8 cellular contexts compared by ENCODE assay signal in genomic region chr16:10552998-10553491, GRCh38. TPM values are rescaled to one million over a fixed set of nuclear protein-coding genes. Genes with fewer than 3 reads are reported as not detected.
DNase-seq lines count a peak whose midpoint lies in the region; ATAC-seq, FAIRE-seq and TF ChIP-seq lines count a peak whose summit lies in the region.

No MANE protein-coding gene starts in this region.

- no peaks in the 10 kb centered on the region for H3K27me3 Mint-ChIP-seq in mesothelial cell of epicardium (ENCODE audit: low read depth)

- POLR2A ChIA-PET in A549 (lab: Yijun Ruan, JAX), result no interaction called here

- no peak for TF ChIP-seq CTCF in A549 (IDR thresholded peaks at IDR 0.05)
- no peak for TF ChIP-seq CTCF in cardiac muscle cell (IDR thresholded peaks at IDR 0.05; ENCODE audit: low read depth, low read length)
- no peak for TF ChIP-seq CTCF in mesothelial cell of epicardium (IDR thresholded peaks at IDR 0.05; ENCODE audit: unreplicated experiment)

- peak; percentile 97 to 100 for ATAC-seq in A549
- ATAC-seq in GM19395 (IDR thresholded peaks at IDR 0.05; ENCODE audit: unreplicated experiment), result peak; percentile 97
- peak; percentile 94 for ATAC-seq in HG03521 (IDR thresholded peaks at IDR 0.05; ENCODE audit: unreplicated experiment)

- no peak overlapping the region for H3K4me3 Mint-ChIP-seq in mesothelial cell of epicardium

- H3K4me1 ChIP-seq in A549, result no peaks in the 10 kb centered on the region
- H3K4me1 ChIP-seq in cardiac muscle cell (ENCODE audit: low read depth), result peaks cover 7% of the 10 kb centered on the region

- peak; percentile 60 to 72 for DNase-seq in A549 (ENCODE audit: low read depth in 1 of 2, low spot score in 1 of 2)
- peak; percentile 78 for DNase-seq in activated CD8-positive, alpha-beta memory T cell treated with anti-CD3 and anti-CD28 coated beads for 24 hours
- peak in 1 of 2 donors; percentile 26 for DNase-seq in cardiac muscle cell (ENCODE audit: low read depth in 1 of 2, low spot score in 1 of 2)
- peak in 2 of 3 donors; percentile 24 to 28 for DNase-seq in stimulated activated CD4-positive, alpha-beta T cell treated with anti-CD3 and anti-CD28 coated beads, TNF-alpha, amount 100 ng/mL, for 1 hour (ENCODE audit: low read depth in 3 of 3, low spot score in 1 of 3)
- no peak for DNase-seq in mesothelial cell of epicardium (ENCODE audit: low spot score in 2 of 2, unreplicated experiment in 2 of 2)
- no peak for DNase-seq in H4 (ENCODE audit: low spot score)

- no peaks in the 10 kb centered on the region for H3K36me3 ChIP-seq in cardiac muscle cell

- peaks cover 31% of the 10 kb centered on the region for H3K36me3 Mint-ChIP-seq in mesothelial cell of epicardium

- TF ChIP-seq RAD21 in A549 (conservative IDR thresholded peaks at IDR 0.05 in 1 of 2, IDR thresholded peaks at IDR 0.05 in 1 of 2), result no peak

- peaks cover 22% of the 10 kb centered on the region for H3K9me3 Mint-ChIP-seq in mesothelial cell of epicardium

- TF ChIP-seq POLR2A in A549 (IDR thresholded peaks at IDR 0.05; ENCODE audit: low read length), result no peak

- peaks cover 9% of the 10 kb centered on the region for H3K9me3 ChIP-seq in A549
- H3K9me3 ChIP-seq in cardiac muscle cell (ENCODE audit: low read depth), result no peaks in the 10 kb centered on the region

- CTCF ChIA-PET in A549 (lab: Yijun Ruan, JAX), result interaction anchor here (0.5 to 1.6 kb wide), 3 partner anchors 27 to 306 kb away, joined by 3 to 7 read pairs (median 4); partner anchors contain the start of gene EMP2

- no peak for FAIRE-seq in A549 (lab: Jason Lieb, UNC)

- no peaks in the 10 kb centered on the region for H3K4me1 Mint-ChIP-seq in mesothelial cell of epicardium

- 72% methylated on average over 19 of the region's 19 CpGs for WGBS in A549 (ENCODE audit: missing lambda C conversion rate)

- no peak overlapping the region for H3K27ac Mint-ChIP-seq in mesothelial cell of epicardium

- H3K4me2 ChIP-seq in A549, result peak overlapping the region; percentile 68

- peak overlapping the region; percentile 38 for H3K4me3 ChIP-seq in A549
- no peak overlapping the region for H3K4me3 ChIP-seq in cardiac muscle cell

- H3K27ac ChIP-seq in A549 (peak overlapping the region; percentile 47 to 52; a peak in 4 of 6 replicates), cardiac muscle cell (peak overlapping the region; percentile 48)

- H3K27me3 ChIP-seq in cardiac muscle cell, result no peaks in the 10 kb centered on the region

- no peak for TF ChIP-seq EP300 in A549 (IDR thresholded peaks at IDR 0.05)

TF ChIP-seq in A549, 52 proteins besides CTCF, POLR2A, EP300 and RAD21:
- TF ChIP-seq POLR2AphosphoS2 (conservative IDR thresholded peaks at IDR 0.05; ENCODE audit: low read length) (no peak), EHF (CRISPR knock-in tag; IDR thresholded peaks at IDR 0.05) (no peak), CBX2 (IDR thresholded peaks at IDR 0.05; ENCODE audit: borderline replicate concordance, low read depth) (no peak), KDM1A (IDR thresholded peaks at IDR 0.05; ENCODE audit: low read depth) (no peak), REST (IDR thresholded peaks at IDR 0.05) (no peak), HEYL (CRISPR knock-in tag; IDR thresholded peaks at IDR 0.05) (no peak), ESRRA (IDR thresholded peaks at IDR 0.05; ENCODE audit: borderline replicate concordance, low read length) (no peak), FOSB (CRISPR knock-in tag; IDR thresholded peaks at IDR 0.05) (no peak), GATA3 (IDR thresholded peaks at IDR 0.05; ENCODE audit: borderline replicate concordance) (no peak), HOXB13 (CRISPR knock-in tag; IDR thresholded peaks at IDR 0.05; ENCODE audit: low read depth) (no peak), CBX8 (IDR thresholded peaks at IDR 0.05) (no peak), HOXA7 (CRISPR knock-in tag; IDR thresholded peaks at IDR 0.05) (no peak), JUN (IDR thresholded peaks at IDR 0.05) (no peak)

RNA-seq across cellular contexts. Expression of gene EMP2, which starts 27.4 kb away (rescaled TPM):
- polyA plus RNA-seq in A549 (2011; rRNA removed) (21.4 and 26.5 TPM in 2 replicates), A549 (2017; fragmentation: RNase III; extraction: RNeasy Plus Mini Kit Qiagen cat#74134 plus additional on column Dnase treatment) (13.4 to 14.7 TPM (median 14.2 TPM) in 3 replicates), cardiac muscle cell (146 and 151 TPM in 2 replicates)
- polyA plus RNA-seq in A549 (2012; cell fraction: cytosol; rRNA removed), result 11.8 and 18.6 TPM in 2 replicates
- polyA plus RNA-seq in A549 (2012; cell fraction: nucleus; rRNA removed), result 8.6 and 9.6 TPM in 2 replicates
- 45.9 and 48.2 TPM in 2 replicates for polyA minus RNA-seq in A549 (2011; rRNA and poly(A)+ RNA removed)
- total RNA-seq in cardiac muscle cell (40.9 and 47.5 TPM in 2 replicates), mesothelial cell of epicardium (50.7 to 53.8 TPM (median 51.0 TPM) in 3 replicates)
- 9.7 and 9.9 TPM in 2 replicates for total RNA-seq in H4 (2014; rRNA removed; shearing (Covaris generic))

Comparison
In these comparisons a context has a peak if more than half of its experiments do, and no peak if none do; other contexts are left out.
1. DNase-seq: peak in A549 (2 of 2), activated CD8-positive, alpha-beta memory T cell treated with anti-CD3 and anti-CD28 coated beads for 24 hours (single experiment) and stimulated activated CD4-positive, alpha-beta T cell treated with anti-CD3 and anti-CD28 coated beads, TNF-alpha, amount 100 ng/mL, for 1 hour (2 of 3); none in mesothelial cell of epicardium (0 of 2) and H4 (single experiment).
2. Peak in every context shown above with its lines, with median percentiles within 50 percentile points of each other: ATAC-seq.